25 cellular contexts compared by ENCODE assay signal in genomic region chr6:158636778-158637177, GRCh38. TPM values are rescaled to one million over a fixed set of nuclear protein-coding genes. Genes with fewer than 3 reads are reported as not detected.
A peak's percentile ranks its signal among the peaks of the same experiment; 100 is the strongest.
DNase-seq lines count a peak whose midpoint lies in the region; ATAC-seq and TF ChIP-seq lines count a peak whose summit lies in the region.
"Had no signal": no experiment of that assay in that cellular context is flagged by ENCODE, and none has a peak within 500 bp of the region (broad histone marks: within the 10 kb centered on the region; RNA-seq: fewer than 3 reads in every experiment).

No MANE protein-coding gene starts in this region.

- H3K9me3 Mint-ChIP-seq in activated T-cell treated with anti-CD3 and anti-CD28 coated beads, Interleukin-2, amount 50 U/mL, for 72 hours, result no peaks in the 10 kb centered on the region
- no peaks in the 10 kb centered on the region for H3K9me3 Mint-ChIP-seq in activated T-cell treated with anti-CD3 and anti-CD28 coated beads, Interleukin-2, amount 50 U/mL, for 4 hours
- no peaks in the 10 kb centered on the region for H3K9me3 Mint-ChIP-seq in Calu3 (ENCODE audit: low read depth, unreplicated experiment)
- H3K9me3 Mint-ChIP-seq in central memory CD8-positive, alpha-beta T cell, result no peaks in the 10 kb centered on the region
- H3K9me3 Mint-ChIP-seq in natural killer cell treated with Interleukin-12 subunit alpha and Interleukin-12 subunit beta and Interleukin-15 and Interleukin-18, amount 100 ng/mL, for 72 hours, result no peaks in the 10 kb centered on the region
- H3K9me3 Mint-ChIP-seq: IgD-negative memory B cell, nephron had no signal

- H3K27me3 Mint-ChIP-seq in activated T-cell treated with anti-CD3 and anti-CD28 coated beads, Interleukin-2, amount 50 U/mL, for 72 hours (ENCODE audit: low read depth), result no peaks in the 10 kb centered on the region
- H3K27me3 Mint-ChIP-seq in activated T-cell treated with anti-CD3 and anti-CD28 coated beads, Interleukin-2, amount 50 U/mL, for 4 hours (ENCODE audit: low read depth), result no peaks in the 10 kb centered on the region
- H3K27me3 Mint-ChIP-seq in Calu3 (ENCODE audit: unreplicated experiment), result no peaks in the 10 kb centered on the region
- no peaks in the 10 kb centered on the region for H3K27me3 Mint-ChIP-seq in central memory CD8-positive, alpha-beta T cell
- no peaks in the 10 kb centered on the region for H3K27me3 Mint-ChIP-seq in natural killer cell treated with Interleukin-12 subunit alpha and Interleukin-12 subunit beta and Interleukin-15 and Interleukin-18, amount 100 ng/mL, for 72 hours
- H3K27me3 Mint-ChIP-seq: B cell, IgD-negative memory B cell had no signal

- H3K4me3 Mint-ChIP-seq in activated T-cell treated with anti-CD3 and anti-CD28 coated beads, Interleukin-2, amount 50 U/mL, for 72 hours, result no peak overlapping the region
- no peak overlapping the region for H3K4me3 Mint-ChIP-seq in activated T-cell treated with anti-CD3 and anti-CD28 coated beads, Interleukin-2, amount 50 U/mL, for 4 hours
- H3K4me3 Mint-ChIP-seq in Calu3 (ENCODE audit: low read depth, unreplicated experiment), result no peak overlapping the region
- H3K4me3 Mint-ChIP-seq in central memory CD8-positive, alpha-beta T cell, result no peak overlapping the region
- no peak overlapping the region for H3K4me3 Mint-ChIP-seq in natural killer cell treated with Interleukin-12 subunit alpha and Interleukin-12 subunit beta and Interleukin-15 and Interleukin-18, amount 100 ng/mL, for 72 hours
- H3K4me3 Mint-ChIP-seq: B cell, IgD-negative memory B cell, nephron had no signal

- no peak overlapping the region for H3K4me3 ChIP-seq in coronary artery
- H3K4me3 ChIP-seq: body of pancreas, left ventricle myocardium inferior, pancreas had no signal

- H3K36me3 Mint-ChIP-seq in activated T-cell treated with anti-CD3 and anti-CD28 coated beads, Interleukin-2, amount 50 U/mL, for 72 hours (ENCODE audit: insufficient read depth in 2 of 2), result peaks cover 20 to 46% of the 10 kb centered on the region in 2 donors
- H3K36me3 Mint-ChIP-seq in activated T-cell treated with anti-CD3 and anti-CD28 coated beads, Interleukin-2, amount 50 U/mL, for 4 hours (ENCODE audit: insufficient read depth), result peaks cover 51% of the 10 kb centered on the region
- H3K36me3 Mint-ChIP-seq in Calu3 (ENCODE audit: insufficient read depth, unreplicated experiment), result peaks cover 49% of the 10 kb centered on the region
- peaks cover 51% of the 10 kb centered on the region for H3K36me3 Mint-ChIP-seq in central memory CD8-positive, alpha-beta T cell (ENCODE audit: insufficient read depth)
- peaks cover 47% of the 10 kb centered on the region for H3K36me3 Mint-ChIP-seq in natural killer cell treated with Interleukin-12 subunit alpha and Interleukin-12 subunit beta and Interleukin-15 and Interleukin-18, amount 100 ng/mL, for 72 hours

- no TSS peak for BruUV-seq in Calu3 (replicated peaks; lab: Mats Ljungman, UMichigan)

- peak overlapping the region; percentile 18 for H3K27ac Mint-ChIP-seq in activated T-cell treated with anti-CD3 and anti-CD28 coated beads, Interleukin-2, amount 50 U/mL, for 72 hours
- peak overlapping the region; percentile 78 for H3K27ac Mint-ChIP-seq in Calu3 (ENCODE audit: unreplicated experiment)
- H3K27ac Mint-ChIP-seq in central memory CD8-positive, alpha-beta T cell (ENCODE audit: low read depth), result peak overlapping the region; percentile 84
- peak overlapping the region; percentile 60 to 84 for H3K27ac Mint-ChIP-seq in natural killer cell treated with Interleukin-12 subunit alpha and Interleukin-12 subunit beta and Interleukin-15 and Interleukin-18, amount 100 ng/mL, for 72 hours
- H3K27ac Mint-ChIP-seq: B cell, nephron had no signal

- DNase-seq in activated T-cell treated with anti-CD3 and anti-CD28 coated beads, Interleukin-2, amount 50 U/mL, for 72 hours, result no peak
- DNase-seq in activated T-cell treated with anti-CD3 and anti-CD28 coated beads, Interleukin-2, amount 50 U/mL, for 4 hours, result no peak
- no peak for DNase-seq in Calu3
- no peak for DNase-seq in central memory CD8-positive, alpha-beta T cell (ENCODE audit: low spot score in 2 of 2)
- DNase-seq in natural killer cell treated with Interleukin-12 subunit alpha and Interleukin-12 subunit beta and Interleukin-15 and Interleukin-18, amount 100 ng/mL, for 72 hours (ENCODE audit: low spot score), result no peak
- no peak for DNase-seq in activated gamma-delta T cell (lab: John Stamatoyannopoulos, UW)
- no peak for DNase-seq in coronary artery (ENCODE audit: low spot score)
- DNase-seq: body of pancreas; COR-L47; DMS79 treated with DMSO at 0.1 percent for 48 hours; left ventricle myocardium inferior; NCI-H1092 treated with DMSO at 0.1 percent for 48 hours; NCI-H187 treated with DMSO at 0.1 percent for 48 hours; NCI-H2171 treated with DMSO at 0.1 percent for 48 hours; NCI-H526; NK-92 treated with Interleukin-12 subunit alpha and Interleukin-12 subunit beta, amount 100 ng/mL, for 24 hours; pancreas; SHP77; stimulated activated CD4-positive, alpha-beta T cell treated with anti-CD3 and anti-CD28 coated beads, Interleukin-2, amount 100 ng/mL, for 24 hours; T1000; trophoblast cell had no signal

- CTCF ChIA-PET in Calu3 (lab: Charles Lee), result no interaction called here

- intact Hi-C loops in Calu3 (cut with micrococcal nuclease; ENCODE audit: unreplicated experiment), result no loop called here

- ATAC-seq in activated T-cell treated with anti-CD3 and anti-CD28 coated beads, Interleukin-2, amount 50 U/mL, for 72 hours (replicated peaks in 1 of 2), result no peak
- no peak for ATAC-seq in activated T-cell treated with anti-CD3 and anti-CD28 coated beads, Interleukin-2, amount 50 U/mL, for 4 hours
- ATAC-seq in central memory CD8-positive, alpha-beta T cell (replicated peaks; ENCODE audit: extremely low read depth, poor library complexity, severe bottlenecking), result no peak
- ATAC-seq in natural killer cell treated with Interleukin-12 subunit alpha and Interleukin-12 subunit beta and Interleukin-15 and Interleukin-18, amount 100 ng/mL, for 72 hours, result no peak
- no peak for ATAC-seq in HG02938 (IDR thresholded peaks at IDR 0.05; ENCODE audit: unreplicated experiment)
- ATAC-seq: body of pancreas, pancreas had no signal

- peaks cover 71% of the 10 kb centered on the region for H3K4me1 Mint-ChIP-seq in activated T-cell treated with anti-CD3 and anti-CD28 coated beads, Interleukin-2, amount 50 U/mL, for 72 hours (ENCODE audit: low read depth)
- peaks cover 64% of the 10 kb centered on the region for H3K4me1 Mint-ChIP-seq in activated T-cell treated with anti-CD3 and anti-CD28 coated beads, Interleukin-2, amount 50 U/mL, for 4 hours (ENCODE audit: low read depth)
- H3K4me1 Mint-ChIP-seq in Calu3 (ENCODE audit: low read depth, unreplicated experiment), result peaks cover 34% of the 10 kb centered on the region
- H3K4me1 Mint-ChIP-seq in central memory CD8-positive, alpha-beta T cell, result peaks cover 56% of the 10 kb centered on the region
- H3K4me1 Mint-ChIP-seq in natural killer cell treated with Interleukin-12 subunit alpha and Interleukin-12 subunit beta and Interleukin-15 and Interleukin-18, amount 100 ng/mL, for 72 hours (ENCODE audit: low read depth in 2 of 2), result peaks cover 54 to 66% of the 10 kb centered on the region in 2 donors

- no peak for TF ChIP-seq CTCF in Calu3 (IDR thresholded peaks at IDR 0.05; ENCODE audit: unreplicated experiment)
- no peak for TF ChIP-seq CTCF in coronary artery (IDR thresholded peaks at IDR 0.05)

- H3K27ac ChIP-seq in coronary artery, result no peak overlapping the region
- H3K27ac ChIP-seq: body of pancreas, left ventricle myocardium inferior, pancreas had no signal

RNA-seq across cellular contexts. Expression of gene DYNLT1, which starts 7.8 kb away (rescaled TPM):
- 100 to 1,000 TPM; 111 to 127 TPM for total RNA-seq in activated T-cell treated with anti-CD3 and anti-CD28 coated beads, Interleukin-2, amount 50 U/mL, for 72 hours
- total RNA-seq in activated T-cell treated with anti-CD3 and anti-CD28 coated beads, Interleukin-2, amount 50 U/mL, for 4 hours, result 10 to 100 TPM; 57.5 to 67.1 (median 64.9) TPM
- total RNA-seq in Calu3 (2022), result 156 and 167 TPM in 2 replicates
- total RNA-seq in natural killer cell treated with Interleukin-12 subunit alpha and Interleukin-12 subunit beta and Interleukin-15 and Interleukin-18, amount 100 ng/mL, for 72 hours, result 100 to 1,000 TPM; 117 to 157 TPM

RNA-seq across cellular contexts. Expression of gene SYTL3, which starts 13.1 kb away (rescaled TPM):
- total RNA-seq in activated T-cell treated with anti-CD3 and anti-CD28 coated beads, Interleukin-2, amount 50 U/mL, for 72 hours, result 100 to 1,000 TPM; 267 to 353 TPM
- total RNA-seq in activated T-cell treated with anti-CD3 and anti-CD28 coated beads, Interleukin-2, amount 50 U/mL, for 4 hours, result 10 to 100 TPM; 33.6 to 72.6 (median 38.5) TPM
- total RNA-seq in Calu3 (2022), result 14.2 and 15.0 TPM in 2 replicates
- total RNA-seq in natural killer cell treated with Interleukin-12 subunit alpha and Interleukin-12 subunit beta and Interleukin-15 and Interleukin-18, amount 100 ng/mL, for 72 hours, result 100 to 1,000 TPM; 199 to 246 TPM

Comparison
In these comparisons a context has a peak if more than half of its experiments do, and no peak if none do; other contexts are left out.
1. H3K27ac Mint-ChIP-seq: peak in every context shown above with its lines; median percentile 84 in central memory CD8-positive, alpha-beta T cell; 78 in Calu3; 72 in natural killer cell treated with Interleukin-12 subunit alpha and Interleukin-12 subunit beta and Interleukin-15 and Interleukin-18, amount 100 ng/mL, for 72 hours; 18 in activated T-cell treated with anti-CD3 and anti-CD28 coated beads, Interleukin-2, amount 50 U/mL, for 72 hours.